Comparison of ENCODE assay signal across 1 cellular context in genomic region chr10:78758176-78758575, GRCh38.
TF ChIP-seq lines count a peak whose summit lies in the region.

No MANE protein-coding gene starts in this region.

TF ChIP-seq in IMR-90, 13 proteins besides CTCF, POLR2A, EP300 and RAD21:
- TF ChIP-seq USF2 (IDR thresholded peaks at IDR 0.05; ENCODE audit: low read depth, low read length) (no peak), NFE2L2 (IDR thresholded peaks at IDR 0.05; ENCODE audit: low read depth, low read length) (no peak), MAZ (IDR thresholded peaks at IDR 0.05; ENCODE audit: borderline replicate concordance, low read depth, low read length) (no peak), RCOR1 (IDR thresholded peaks at IDR 0.05; ENCODE audit: insufficient replicate concordance, low read length) (no peak), MAFK (IDR thresholded peaks at IDR 0.05; ENCODE audit: low read depth, low read length) (no peak), CHD1 (IDR thresholded peaks at IDR 0.05; ENCODE audit: low read depth, low read length) (no peak), CEBPB (IDR thresholded peaks at IDR 0.05; ENCODE audit: low read depth, low read length) (no peak), SMC3 (IDR thresholded peaks at IDR 0.05; ENCODE audit: low read depth, low read length) (no peak), ELK1 (IDR thresholded peaks at IDR 0.05; ENCODE audit: borderline replicate concordance, low read depth, low read length) (no peak), RFX5 (IDR thresholded peaks at IDR 0.05; ENCODE audit: low read depth, low read length) (no peak), BHLHE40 (IDR thresholded peaks at IDR 0.05; ENCODE audit: low read depth, low read length) (no peak), MXI1 (IDR thresholded peaks at IDR 0.05; ENCODE audit: borderline replicate concordance, low read depth, low read length) (no peak), FOS (IDR thresholded peaks at IDR 0.05; ENCODE audit: low read depth, low read length) (no peak)
TF ChIP-seq in IMR-90: peak in this region for 0.
